Comparison of ENCODE assay signal across 1 cellular context in the genomic region with DNA sequence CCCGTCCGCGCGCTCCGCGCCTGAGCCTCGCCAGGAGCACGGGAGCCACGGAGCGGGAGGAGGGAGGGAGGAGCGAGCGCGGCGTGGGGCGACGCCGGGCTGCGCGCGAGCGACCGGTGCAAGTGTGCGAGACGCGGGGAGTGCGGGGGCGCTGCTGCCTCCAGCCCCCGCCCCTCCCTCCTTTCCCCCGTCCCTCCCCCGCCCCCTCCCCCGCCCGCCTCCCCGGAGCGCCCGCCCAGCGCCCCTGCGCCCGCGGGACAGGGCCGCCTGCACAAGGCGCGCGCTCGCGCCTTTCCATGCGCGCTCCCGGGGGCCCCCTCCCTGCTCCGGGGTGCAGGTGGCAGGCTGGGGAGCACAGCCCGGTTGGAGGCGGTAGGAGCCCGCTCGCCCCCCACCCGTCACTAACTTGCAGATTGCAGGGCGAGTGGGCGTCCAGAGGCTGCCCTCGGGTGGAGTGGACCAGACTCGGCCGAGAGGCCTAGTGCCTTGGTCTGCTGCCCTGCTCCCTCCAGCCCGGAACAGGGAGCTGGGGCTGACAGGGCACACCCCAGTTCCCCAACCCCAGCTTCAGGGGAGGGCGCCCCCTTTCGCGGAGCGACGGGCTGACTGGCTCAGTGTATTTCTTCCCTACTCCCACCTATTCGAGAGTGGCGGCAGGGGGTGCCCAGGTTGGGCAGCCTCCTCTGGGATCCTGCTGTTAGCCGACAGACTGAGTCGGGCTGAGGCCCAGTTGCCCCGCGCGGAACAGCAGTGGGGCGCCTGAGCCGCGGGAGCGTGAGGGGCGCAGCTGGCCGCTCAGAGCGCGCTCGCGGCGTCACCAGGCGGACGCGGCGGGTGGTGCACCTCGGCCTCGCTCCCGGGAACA.
TF ChIP-seq lines count a peak whose summit lies in the region.

A gene (minus strand): TSS at position 126 of the 865 bp plus-strand sequence. CDS start 255 bp downstream, outside the sequence.

TF ChIP-seq in HEK293, 187 proteins besides CTCF, POLR2A, EP300 and RAD21 (continued from another document):
- TF ChIP-seq, protein P1, sequence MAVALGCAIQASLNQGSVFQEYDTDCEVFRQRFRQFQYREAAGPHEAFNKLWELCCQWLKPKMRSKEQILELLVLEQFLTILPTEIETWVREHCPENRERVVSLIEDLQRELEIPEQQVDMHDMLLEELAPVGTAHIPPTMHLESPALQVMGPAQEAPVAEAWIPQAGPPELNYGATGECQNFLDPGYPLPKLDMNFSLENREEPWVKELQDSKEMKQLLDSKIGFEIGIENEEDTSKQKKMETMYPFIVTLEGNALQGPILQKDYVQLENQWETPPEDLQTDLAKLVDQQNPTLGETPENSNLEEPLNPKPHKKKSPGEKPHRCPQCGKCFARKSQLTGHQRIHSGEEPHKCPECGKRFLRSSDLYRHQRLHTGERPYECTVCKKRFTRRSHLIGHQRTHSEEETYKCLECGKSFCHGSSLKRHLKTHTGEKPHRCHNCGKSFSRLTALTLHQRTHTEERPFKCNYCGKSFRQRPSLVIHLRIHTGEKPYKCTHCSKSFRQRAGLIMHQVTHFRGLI (tag by site-specific recombination; IDR thresholded peaks at IDR 0.05), result peak; percentile 62; the same call in 1 of the 2 replicates
